ENCODE assay signal across 10 cellular contexts in genomic region chr15:75731248-75732100, GRCh38. TPM values are rescaled to one million over a fixed set of nuclear protein-coding genes. Genes with fewer than 3 reads are reported as not detected.
DNase-seq lines count a peak whose midpoint lies in the region; ATAC-seq, FAIRE-seq and TF ChIP-seq lines count a peak whose summit lies in the region.
"Had no signal": no experiment of that assay in that cellular context is flagged by ENCODE, and none has a peak within 500 bp of the region (broad histone marks: within the 10 kb centered on the region; RNA-seq: fewer than 3 reads in every experiment).

No MANE protein-coding gene starts in this region.

- H4K8ac ChIP-seq in mesenchymal stem cell (ENCODE audit: low read length), result peak overlapping the region; percentile 45

- no peak overlapping the region for H3K27ac ChIP-seq in Karpas-422 (ENCODE audit: low read length)
- H3K27ac ChIP-seq in endothelial cell of umbilical vein (ENCODE audit: insufficient read depth, low read depth, low read length), result no peak overlapping the region
- H3K27ac ChIP-seq in mesenchymal stem cell (ENCODE audit: low read length, poor library complexity, severe bottlenecking), result no peak overlapping the region

- H3K9me2 ChIP-seq in Karpas-422 (replicated peaks; ENCODE audit: insufficient read depth, low read length), result no peaks in the 10 kb centered on the region

- H3K23ac ChIP-seq in mesenchymal stem cell (ENCODE audit: low read length in 2 of 2), result no peak overlapping the region

- CTCF ChIA-PET in endothelial cell of umbilical vein (lab: Charles Lee), result interaction anchor here (0.5 to 3.8 kb wide), 3 partner anchors 12 to 407 kb away, joined by 3 to 36 read pairs (median 3); no protein-coding TSS in a partner anchor

- H2AK5ac ChIP-seq in mesenchymal stem cell (ENCODE audit: low read length, severe bottlenecking), result no peak overlapping the region

- no peak for ATAC-seq in HG02981 (IDR thresholded peaks at IDR 0.05; ENCODE audit: unreplicated experiment)
- no peak for ATAC-seq in naive thymus-derived CD8-positive, alpha-beta T cell
- no peak for ATAC-seq in stimulated activated naive CD8-positive, alpha-beta T cell treated with anti-CD3 and anti-CD28 coated beads, Interleukin-15, Interleukin-2, amounts not matched to agents 100 U/mL and 50 U/mL, for 24 hours

- WGBS in mesenchymal stem cell, result 70% methylated on average over 25 of the region's 26 CpGs

- H3K14ac ChIP-seq in mesenchymal stem cell (ENCODE audit: low read length in 2 of 2), result no peak overlapping the region

- H3K9me3 ChIP-seq in BE2C, result no peaks in the 10 kb centered on the region
- H3K9me3 ChIP-seq in Karpas-422 (ENCODE audit: low read length), result no peaks in the 10 kb centered on the region
- H3K9me3 ChIP-seq in endothelial cell of umbilical vein (replicated peaks; ENCODE audit: control insufficient read depth, insufficient read depth, low read length), result no peaks in the 10 kb centered on the region
- H3K9me3 ChIP-seq in mesenchymal stem cell (ENCODE audit: control insufficient read depth, low read length), result no peaks in the 10 kb centered on the region

- no peaks in the 10 kb centered on the region for H3K9me3 Mint-ChIP-seq in naive thymus-derived CD8-positive, alpha-beta T cell

- no peaks in the 10 kb centered on the region for H3K36me3 Mint-ChIP-seq in naive thymus-derived CD8-positive, alpha-beta T cell

- H3K4ac ChIP-seq in mesenchymal stem cell (ENCODE audit: low read depth in 1 of 2, low read length in 2 of 2), result peak overlapping the region in 1 of 2 experiments; percentile 68

- no peaks in the 10 kb centered on the region for H3K27me3 ChIP-seq in BE2C
- H3K27me3 ChIP-seq in Karpas-422 (ENCODE audit: low read length), result no peaks in the 10 kb centered on the region
- H3K27me3 ChIP-seq in endothelial cell of umbilical vein (ENCODE audit: control insufficient read depth in 2 of 2, insufficient read depth in 2 of 2, low read length in 2 of 2), result peaks cover 0 to 7% of the 10 kb centered on the region in 2 experiments
- H3K27me3 ChIP-seq in mesenchymal stem cell (ENCODE audit: control insufficient read depth in 1 of 2, insufficient read depth in 1 of 2, low read length in 2 of 2), result no peaks in the 10 kb centered on the region
- H3K27me3 ChIP-seq: dorsolateral prefrontal cortex had no signal

- intact Hi-C loops in endothelial cell of umbilical vein (cut with micrococcal nuclease), result loop anchor here (2.0 kb wide), 1 partner anchor 37 kb away; no protein-coding TSS in a partner anchor

- FAIRE-seq in endothelial cell of umbilical vein (lab: Jason Lieb, UNC), result no peak
- FAIRE-seq: RCC 7860 had no signal

- no peak for TF ChIP-seq POLR2A in endothelial cell of umbilical vein (IDR thresholded peaks at IDR 0.05; ENCODE audit: low read depth, low read length)

- H3K4me3 ChIP-seq in BE2C (ENCODE audit: low read depth, low read length) (no peak overlapping the region), Karpas-422 (ENCODE audit: low read length) (no peak overlapping the region), endothelial cell of umbilical vein (replicated peaks in 1 of 3; ENCODE audit: insufficient read depth in 1 of 3, low read depth in 1 of 3, low read length in 3 of 3) (no peak overlapping the region), mesenchymal stem cell (ENCODE audit: insufficient read depth in 1 of 2, low read depth in 1 of 2, low read length in 2 of 2) (no peak overlapping the region)

- peaks cover 13% of the 10 kb centered on the region for H3K79me1 ChIP-seq in mesenchymal stem cell (replicated peaks; ENCODE audit: low read length, poor library complexity, severe bottlenecking)

- peak overlapping the region in 3 of 10 donors; percentile 15 to 62 (median 18) for H3K4me3 Mint-ChIP-seq in naive thymus-derived CD8-positive, alpha-beta T cell

- H3K9ac ChIP-seq in Karpas-422 (ENCODE audit: low read length), result no peak overlapping the region
- H3K9ac ChIP-seq in endothelial cell of umbilical vein (replicated peaks; ENCODE audit: extremely low read depth, insufficient read depth, low read length), result no peak overlapping the region
- H3K9ac ChIP-seq in mesenchymal stem cell (ENCODE audit: low read length), result peak overlapping the region; percentile 22

- H2AFZ ChIP-seq in Karpas-422 (ENCODE audit: low read length) (no peak overlapping the region), endothelial cell of umbilical vein (ENCODE audit: low read depth, low read length) (peak overlapping the region; percentile 13), mesenchymal stem cell (ENCODE audit: low read depth, low read length) (peak overlapping the region; percentile 32)

- H3K79me2 ChIP-seq in Karpas-422 (ENCODE audit: low read length) (no peaks in the 10 kb centered on the region), endothelial cell of umbilical vein (ENCODE audit: control insufficient read depth, insufficient read depth, low read length) (no peaks in the 10 kb centered on the region)

- H3K36me3 ChIP-seq in BE2C (no peaks in the 10 kb centered on the region), Karpas-422 (ENCODE audit: insufficient read depth, low read length) (no peaks in the 10 kb centered on the region), endothelial cell of umbilical vein (ENCODE audit: control insufficient read depth in 2 of 2, extremely low read depth in 1 of 2, insufficient read depth in 2 of 2, low read length in 2 of 2) (no peaks in the 10 kb centered on the region), mesenchymal stem cell (ENCODE audit: control insufficient read depth in 1 of 2, insufficient read depth in 2 of 2, low read depth in 1 of 2, low read length in 2 of 2) (no peaks in the 10 kb centered on the region)

- H3K4me1 ChIP-seq in BE2C (peaks cover 17% of the 10 kb centered on the region), Karpas-422 (ENCODE audit: low read length) (0 out of 2 replicates have a peak, but pooled peaks cover 2% of the 10 kb centered on the region), endothelial cell of umbilical vein (ENCODE audit: control insufficient read depth, extremely low read depth, insufficient read depth, low read length) (no peaks in the 10 kb centered on the region), mesenchymal stem cell (ENCODE audit: control insufficient read depth, insufficient read depth, low read depth, low read length) (peaks cover 28% of the 10 kb centered on the region)

- H2BK120ac ChIP-seq in mesenchymal stem cell (ENCODE audit: low read depth, low read length), result peak overlapping the region; percentile 86

- peak; percentile 38; the same call in 1 of the 2 replicates for TF ChIP-seq CTCF in BE2C (IDR thresholded peaks at IDR 0.05; ENCODE audit: low read depth, low read length)
- peak in 1 of 2 donors; percentile 1 for TF ChIP-seq CTCF in endothelial cell of umbilical vein (IDR thresholded peaks at IDR 0.05; ENCODE audit: extremely low read depth in 1 of 2, insufficient read depth in 1 of 2, low read depth in 1 of 2, low read length in 2 of 2)

- DNase-seq in BE2C, result peak; percentile 46
- DNase-seq in Karpas-422, result peak; percentile 51
- no peak for DNase-seq in endothelial cell of umbilical vein (ENCODE audit: low read depth, low spot score)
- DNase-seq in mesenchymal stem cell, result peak; percentile 64
- no peak for DNase-seq in naive thymus-derived CD8-positive, alpha-beta T cell
- DNase-seq in stimulated activated naive CD8-positive, alpha-beta T cell treated with anti-CD3 and anti-CD28 coated beads, Interleukin-15, Interleukin-2, amounts not matched to agents 100 U/mL and 50 U/mL, for 24 hours, result no peak
- DNase-seq in activated CD4-positive, CD25-positive, alpha-beta regulatory T cell treated with anti-CD3 and anti-CD28 coated beads, Interleukin-2, amount 50 U/mL, for 72 hours, result no peak

- dilution Hi-C loops in endothelial cell of umbilical vein (cut with MboI; ENCODE audit: extremely low pct_ligation_motif_present, low sequenced_read_pairs), result no loop called here

- BruUV-seq in endothelial cell of umbilical vein (replicated peaks; lab: Mats Ljungman, UMichigan), result no TSS peak

- H3K4me1 Mint-ChIP-seq in naive thymus-derived CD8-positive, alpha-beta T cell, result peaks cover 14 to 22% (median 16%) of the 10 kb centered on the region in 4 donors

- peak overlapping the region; percentile 44 to 45 for H2BK12ac ChIP-seq in mesenchymal stem cell (ENCODE audit: low read length in 2 of 2)

- peak overlapping the region in 1 of 2 experiments; percentile 22 for H3K18ac ChIP-seq in mesenchymal stem cell (ENCODE audit: low read depth in 1 of 2, low read length in 2 of 2)

- H3K27ac Mint-ChIP-seq in naive thymus-derived CD8-positive, alpha-beta T cell, result peak overlapping the region in 3 of 10 donors; percentile 34 to 77 (median 40)

- H2BK15ac ChIP-seq in mesenchymal stem cell (ENCODE audit: low read depth, poor library complexity, severe bottlenecking), result no peak overlapping the region

- peak overlapping the region; percentile 43 for H4K91ac ChIP-seq in mesenchymal stem cell (ENCODE audit: low read length)

- H3K27me3 Mint-ChIP-seq in naive thymus-derived CD8-positive, alpha-beta T cell, result peaks cover 2 to 14% (median 5%) of the 10 kb centered on the region in 5 donors

- H2BK5ac ChIP-seq in mesenchymal stem cell (ENCODE audit: low read depth, low read length, poor library complexity, severe bottlenecking), result no peak overlapping the region

- H3K4me2 ChIP-seq in Karpas-422 (ENCODE audit: low read depth, low read length, poor library complexity, severe bottlenecking) (no peak overlapping the region), endothelial cell of umbilical vein (ENCODE audit: insufficient read depth, low read length) (no peak overlapping the region), mesenchymal stem cell (ENCODE audit: low read length, poor library complexity, severe bottlenecking) (no peak overlapping the region)

- no peaks in the 10 kb centered on the region for H3K9me1 ChIP-seq in endothelial cell of umbilical vein (replicated peaks; ENCODE audit: control insufficient read depth, extremely low read depth, insufficient read depth, low read length)

- POLR2A ChIA-PET in endothelial cell of umbilical vein (lab: Charles Lee), result no interaction called here
- POLR2A ChIA-PET in naive thymus-derived CD8-positive, alpha-beta T cell (lab: Charles Lee), result no interaction called here

- H4K20me1 ChIP-seq in Karpas-422 (ENCODE audit: insufficient read depth, low read depth, low read length) (no peaks in the 10 kb centered on the region), endothelial cell of umbilical vein (replicated peaks; ENCODE audit: control insufficient read depth, extremely low read depth, insufficient read depth, low read length) (no peaks in the 10 kb centered on the region)

RNA-seq across cellular contexts. Expression of gene CSPG4, which starts 18.8 kb away (rescaled TPM):
- polyA plus RNA-seq in BE2C (2012; ENCODE audit: insufficient read depth, insufficient read length, low read depth), result 5.9 TPM
- total RNA-seq in Karpas-422 (2014; rRNA removed; shearing (Covaris generic); ENCODE audit: low replicate concordance), result 0.11 TPM in 1 of 2 replicates, not detected in the other
- not detected in 2 replicates for total RNA-seq in endothelial cell of umbilical vein
- polyA plus RNA-seq in endothelial cell of umbilical vein, result not detected in 2 replicates
- polyA plus RNA-seq in endothelial cell of umbilical vein (2011; cell fraction: cytosol; rRNA removed), result not detected in 2 replicates
- polyA plus RNA-seq in endothelial cell of umbilical vein (2011; cell fraction: nucleus; rRNA removed), result not detected in 2 replicates
- polyA plus RNA-seq in endothelial cell of umbilical vein (2012), result 0.04 TPM in 1 of 2 replicates, not detected in the other
- not detected in 2 replicates for polyA minus RNA-seq in endothelial cell of umbilical vein
- 16.2 TPM for polyA minus RNA-seq in endothelial cell of umbilical vein (2011; cell fraction: cytosol; rRNA and poly(A)+ RNA removed)
- polyA minus RNA-seq in endothelial cell of umbilical vein (2011; cell fraction: nucleus; rRNA and poly(A)+ RNA removed), result 0.10 TPM in 1 of 2 replicates, not detected in the other
- 12.4 TPM for polyA plus RNA-seq in mesenchymal stem cell (2013, experiment 1 of 2)
- 11.3 TPM for polyA plus RNA-seq in mesenchymal stem cell (2013, experiment 2 of 2)
- total RNA-seq in naive thymus-derived CD8-positive, alpha-beta T cell, result not detected
- not detected for polyA plus RNA-seq in naive thymus-derived CD8-positive, alpha-beta T cell

Comparison
In these comparisons a context has a peak if more than half of its experiments do, and no peak if none do; other contexts are left out.
1. DNase-seq: peak in BE2C (single experiment), Karpas-422 (single experiment) and mesenchymal stem cell (single experiment); none in endothelial cell of umbilical vein (single experiment), naive thymus-derived CD8-positive, alpha-beta T cell (0 of 10), stimulated activated naive CD8-positive, alpha-beta T cell treated with anti-CD3 and anti-CD28 coated beads, Interleukin-15, Interleukin-2, amounts not matched to agents 100 U/mL and 50 U/mL, for 24 hours (single experiment) and activated CD4-positive, CD25-positive, alpha-beta regulatory T cell treated with anti-CD3 and anti-CD28 coated beads, Interleukin-2, amount 50 U/mL, for 72 hours (single experiment).